ENCODE assay signal across 1 cellular context in the genomic region with DNA sequence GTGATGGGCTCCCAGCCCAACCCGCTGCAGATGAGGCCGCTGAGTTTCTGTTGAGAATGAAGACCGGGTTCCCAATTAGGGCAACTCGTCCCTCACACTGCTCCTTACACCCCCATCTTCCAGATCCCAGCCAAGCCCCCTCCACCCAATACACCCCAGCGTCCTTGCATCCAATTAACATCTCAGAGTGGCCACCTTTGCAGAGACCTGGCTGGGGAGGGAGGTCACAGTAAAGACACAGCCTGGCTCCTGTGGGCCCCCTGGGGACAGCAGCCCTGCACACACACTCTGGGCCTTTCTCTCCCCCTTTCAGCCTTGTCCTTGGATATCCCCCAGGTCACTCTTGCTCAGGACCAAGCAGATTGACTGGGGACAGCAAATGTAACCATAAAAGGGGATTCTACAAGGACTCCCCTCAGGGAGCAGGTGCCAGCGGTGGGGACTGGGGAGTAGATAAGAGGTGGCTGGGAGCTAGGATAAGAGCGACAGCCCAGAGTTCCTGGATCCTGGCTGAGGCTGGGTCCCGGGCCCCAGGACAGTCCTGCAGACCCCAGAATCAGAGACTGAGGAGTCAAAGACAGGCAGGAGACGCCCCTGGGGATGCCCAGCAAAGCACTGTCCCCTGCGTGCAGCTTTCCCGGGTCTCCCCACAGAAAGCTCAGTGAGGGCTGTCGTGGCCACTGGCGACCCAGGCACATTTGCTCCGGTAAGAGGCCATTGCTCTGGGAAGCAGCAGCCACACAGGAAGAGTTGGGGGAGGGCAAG.
TF ChIP-seq lines count a peak whose summit lies in the region.

No MANE protein-coding gene starts in this region.

TF ChIP-seq in H1, 55 proteins besides CTCF, POLR2A, EP300 and RAD21:
- no peak for TF ChIP-seq SP2 (IDR thresholded peaks at IDR 0.05; ENCODE audit: low read length)
- no peak for TF ChIP-seq SP4 (IDR thresholded peaks at IDR 0.05; ENCODE audit: low read length)
- no peak for TF ChIP-seq SRF (IDR thresholded peaks at IDR 0.05; ENCODE audit: low read depth, low read length)
- TF ChIP-seq HDAC2 (IDR thresholded peaks at IDR 0.05; ENCODE audit: borderline replicate concordance in 1 of 2, low read depth in 2 of 2, low read length in 2 of 2) = no peak
- TF ChIP-seq FOSL1 (IDR thresholded peaks at IDR 0.05; ENCODE audit: insufficient read depth, low read depth, low read length) = no peak
